10 cellular contexts compared by ENCODE assay signal in the genomic region with DNA sequence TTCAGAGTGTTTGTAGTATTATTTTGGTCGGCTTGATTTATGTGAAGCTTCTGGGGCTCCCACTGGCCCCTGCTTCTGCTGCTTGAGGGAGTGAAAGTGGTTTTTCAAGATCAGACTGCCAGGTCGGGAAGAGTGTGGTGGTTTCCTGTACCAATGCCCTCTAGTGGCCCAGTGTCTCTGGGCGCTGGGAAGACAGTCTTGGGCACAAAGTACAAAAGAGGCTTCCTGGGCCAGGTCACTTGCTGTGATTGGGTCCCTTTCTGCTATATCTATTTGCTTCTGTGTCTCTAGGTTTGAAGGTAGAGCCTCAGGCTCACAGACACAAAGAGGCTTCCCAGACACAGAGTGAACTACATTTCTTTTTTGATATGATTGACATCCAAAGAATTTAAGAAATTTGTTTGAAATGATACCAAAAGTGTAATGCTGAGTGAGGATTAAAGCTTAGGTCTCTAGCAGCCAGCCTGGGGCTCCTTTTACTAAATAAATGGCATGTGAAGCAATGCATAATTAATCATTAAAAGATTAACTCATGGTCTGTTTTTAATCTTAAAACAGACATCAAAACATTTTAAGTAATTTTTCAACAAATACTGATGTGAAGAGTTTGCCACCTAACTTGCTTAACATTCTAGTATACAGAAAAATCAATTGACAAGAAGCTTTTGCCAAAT.
A peak's percentile ranks its signal among the peaks of the same experiment; 100 is the strongest.
DNase-seq lines count a peak whose midpoint lies in the region; ATAC-seq lines count a peak whose summit lies in the region.
"Had no signal": no experiment of that assay in that cellular context is flagged by ENCODE, and none has a peak within 500 bp of the region (broad histone marks: within the 10 kb centered on the region; RNA-seq: fewer than 3 reads in every experiment).

No MANE protein-coding gene starts in this region.

- DNase-seq in NCI-H748 (lab: John Stamatoyannopoulos, UW; ENCODE audit: unreplicated experiment), result peak; percentile 30
- DNase-seq in NCI-H748 treated with DMSO at 0.1 percent for 48 hours (lab: John Stamatoyannopoulos, UW), result no peak
- DNase-seq in activated CD4-positive, alpha-beta T cell treated with anti-CD3 and anti-CD28 coated beads for 48 hours, result peak; percentile 37
- peak; percentile 58 for DNase-seq in iPS DF 4.7 (ENCODE audit: extremely low read depth, low spot score)
- peak; percentile 3 to 15 for DNase-seq in stimulated activated naive CD8-positive, alpha-beta T cell treated with anti-CD3 and anti-CD28 coated beads, Interleukin-15, amount 100 ng/mL, for 72 hours
- no peak for DNase-seq in NCI-H1436 treated with DMSO at 0.1 percent for 48 hours (lab: John Stamatoyannopoulos, UW)

- H3K9me3 Mint-ChIP-seq in stimulated activated naive CD8-positive, alpha-beta T cell treated with anti-CD3 and anti-CD28 coated beads, Interleukin-15, amount 100 ng/mL, for 72 hours, result no peaks in the 10 kb centered on the region
- H3K9me3 Mint-ChIP-seq: CD8-positive, alpha-beta memory T cell had no signal

- H3K27me3 Mint-ChIP-seq in stimulated activated naive CD8-positive, alpha-beta T cell treated with anti-CD3 and anti-CD28 coated beads, Interleukin-15, amount 100 ng/mL, for 72 hours, result no peaks in the 10 kb centered on the region
- H3K27me3 Mint-ChIP-seq: activated naive CD8-positive, alpha-beta T cell had no signal

- H3K4me1 Mint-ChIP-seq in stimulated activated naive CD8-positive, alpha-beta T cell treated with anti-CD3 and anti-CD28 coated beads, Interleukin-15, amount 100 ng/mL, for 72 hours, result peaks cover 7% of the 10 kb centered on the region

- H3K4me3 Mint-ChIP-seq in stimulated activated naive CD8-positive, alpha-beta T cell treated with anti-CD3 and anti-CD28 coated beads, Interleukin-15, amount 100 ng/mL, for 72 hours, result peak overlapping the region in 1 of 2 donors; percentile 26
- H3K4me3 Mint-ChIP-seq: activated naive CD8-positive, alpha-beta T cell; CD8-positive, alpha-beta memory T cell had no signal

- ATAC-seq in GM21423 (IDR thresholded peaks at IDR 0.05; ENCODE audit: unreplicated experiment), result peak; percentile 92
- peak; percentile 68 for ATAC-seq in HG03565 (IDR thresholded peaks at IDR 0.05; ENCODE audit: unreplicated experiment)
- ATAC-seq in stimulated activated naive CD8-positive, alpha-beta T cell treated with anti-CD3 and anti-CD28 coated beads, Interleukin-15, amount 100 ng/mL, for 72 hours, result peak; percentile 71

- peak overlapping the region in 1 of 2 donors; percentile 93 for H3K27ac Mint-ChIP-seq in stimulated activated naive CD8-positive, alpha-beta T cell treated with anti-CD3 and anti-CD28 coated beads, Interleukin-15, amount 100 ng/mL, for 72 hours
- H3K27ac Mint-ChIP-seq: activated naive CD8-positive, alpha-beta T cell had no signal

Comparison
In these comparisons a context has a peak if more than half of its experiments do, and no peak if none do; other contexts are left out.
1. DNase-seq: peak in NCI-H748 (single experiment), activated CD4-positive, alpha-beta T cell treated with anti-CD3 and anti-CD28 coated beads for 48 hours (single experiment), iPS DF 4.7 (single experiment) and stimulated activated naive CD8-positive, alpha-beta T cell treated with anti-CD3 and anti-CD28 coated beads, Interleukin-15, amount 100 ng/mL, for 72 hours (2 of 2); none in NCI-H748 treated with DMSO at 0.1 percent for 48 hours (single experiment) and NCI-H1436 treated with DMSO at 0.1 percent for 48 hours (single experiment).
2. Peak in every context shown above with its lines, with median percentiles within 50 percentile points of each other: ATAC-seq.